30 cellular contexts compared by ENCODE assay signal in the genomic region with DNA sequence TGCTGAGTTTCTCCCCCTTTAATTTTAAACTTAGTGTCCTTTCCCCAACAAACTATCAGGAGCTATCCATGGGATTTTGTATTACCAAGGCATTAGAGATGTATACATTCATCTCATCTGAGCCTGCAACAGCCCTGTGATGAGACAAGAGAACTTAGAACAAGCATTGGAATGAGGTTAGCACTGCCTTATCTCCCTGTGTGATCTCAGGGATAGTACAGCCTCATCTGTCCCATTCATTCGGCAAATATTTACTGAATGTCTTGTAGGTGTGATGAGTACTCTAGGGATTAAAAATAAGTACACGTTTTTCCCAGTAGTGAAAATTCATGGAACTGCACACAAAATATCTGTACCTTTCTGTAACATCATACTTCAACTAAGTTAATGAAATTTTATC.
"Had no signal": no experiment of that assay in that cellular context is flagged by ENCODE, and none has a peak within 500 bp of the region (broad histone marks: within the 10 kb centered on the region; RNA-seq: fewer than 3 reads in every experiment).

No MANE protein-coding gene starts in this region.

- DNase-seq: activated CD4-positive, alpha-beta memory T cell treated with anti-CD3 and anti-CD28 coated beads for 36 hours; activated CD4-positive, alpha-beta T cell treated with anti-CD3 and anti-CD28 coated beads for 48 hours; activated CD8-positive, alpha-beta memory T cell treated with anti-CD3 and anti-CD28 coated beads, Interleukin-2, amount 50 U/mL, for 4 hours; activated effector memory CD4-positive, alpha-beta T cell treated with anti-CD3 and anti-CD28 coated beads, Interleukin-2, amount 50 U/mL, for 16 hours; activated naive CD4-positive, alpha-beta T cell treated with anti-CD3 and anti-CD28 coated beads for 36 hours; activated naive CD8-positive, alpha-beta T cell treated with anti-CD3 and anti-CD28 coated beads for 36 hours; activated T-cell treated with anti-CD3 and anti-CD28 coated beads, Interleukin-2, amount 50 U/mL, for 1 hour; adrenal gland; cortex of kidney; foreskin melanocyte; heart right ventricle; kidney glomerular epithelial cell; left lung; lower lobe of right lung; mesendoderm; mucosa of descending colon; spleen; stimulated activated naive CD8-positive, alpha-beta T cell treated with anti-CD3 and anti-CD28 coated beads, Interleukin-15, Interleukin-2, amounts not matched to agents 100 U/mL and 50 U/mL, for 24 hours; T1000; testis; transverse colon; WERI-Rb-1 had no signal

- H3K36me3 ChIP-seq: adrenal gland, ascending aorta, cardiac muscle cell, left lung, lower lobe of right lung, right atrium auricular region, spleen, transverse colon, WERI-Rb-1 had no signal

- H3K4me3 Mint-ChIP-seq: activated CD4-positive, alpha-beta memory T cell treated with anti-CD3 and anti-CD28 coated beads for 36 hours; activated naive CD4-positive, alpha-beta T cell treated with anti-CD3 and anti-CD28 coated beads for 36 hours; activated naive CD8-positive, alpha-beta T cell treated with anti-CD3 and anti-CD28 coated beads for 36 hours; activated T-helper 1 cell treated with anti-CD3 and anti-CD28 coated beads, Interleukin-12 subunit alpha, Interleukin-12 subunit beta, Interleukin-2, Interleukin-4 antibody, amounts not matched to agents 30 ng/mL and 10 ng/mL and 1 ng/mL, durations not matched to agents 14 hours and 24 hours and 36 hours; brain; natural killer cell treated with Interleukin-12 subunit alpha and Interleukin-12 subunit beta and Interleukin-15 and Interleukin-18, amount 100 ng/mL, for 72 hours had no signal

- H3K27me3 Mint-ChIP-seq: activated naive CD8-positive, alpha-beta T cell treated with anti-CD3 and anti-CD28 coated beads for 36 hours; brain had no signal

- H3K27me3 ChIP-seq: adrenal gland, ascending aorta, cardiac muscle cell, heart right ventricle, left lung, right atrium auricular region, spleen, testis, transverse colon had no signal

- H3K36me3 Mint-ChIP-seq: activated CD4-positive, alpha-beta memory T cell treated with anti-CD3 and anti-CD28 coated beads for 36 hours; activated naive CD8-positive, alpha-beta T cell treated with anti-CD3 and anti-CD28 coated beads for 36 hours; brain; natural killer cell treated with Interleukin-12 subunit alpha and Interleukin-12 subunit beta and Interleukin-15 and Interleukin-18, amount 100 ng/mL, for 72 hours had no signal

- H3K27ac ChIP-seq: adrenal gland, ascending aorta, cardiac muscle cell, heart right ventricle, left lung, lower lobe of right lung, right atrium auricular region, spleen, testis, transverse colon, WERI-Rb-1 had no signal

- H3K4me3 ChIP-seq: adrenal gland, ascending aorta, cardiac muscle cell, heart right ventricle, left lung, lower lobe of right lung, mucosa of descending colon, right atrium auricular region, spleen, testis, transverse colon had no signal

- H3K4me1 ChIP-seq: adrenal gland, ascending aorta, left lung, lower lobe of right lung, right atrium auricular region, testis, transverse colon had no signal

- H3K27ac Mint-ChIP-seq: activated CD4-positive, alpha-beta memory T cell treated with anti-CD3 and anti-CD28 coated beads for 36 hours; activated naive CD4-positive, alpha-beta T cell treated with anti-CD3 and anti-CD28 coated beads for 36 hours; activated naive CD8-positive, alpha-beta T cell treated with anti-CD3 and anti-CD28 coated beads for 36 hours; activated T-helper 1 cell treated with anti-CD3 and anti-CD28 coated beads, Interleukin-12 subunit alpha, Interleukin-12 subunit beta, Interleukin-2, Interleukin-4 antibody, amounts not matched to agents 30 ng/mL and 10 ng/mL and 1 ng/mL, durations not matched to agents 14 hours and 24 hours and 36 hours; brain; natural killer cell treated with Interleukin-12 subunit alpha and Interleukin-12 subunit beta and Interleukin-15 and Interleukin-18, amount 100 ng/mL, for 72 hours had no signal

- H3K9me3 ChIP-seq: adrenal gland, ascending aorta, heart right ventricle, left lung, lower lobe of right lung, mucosa of descending colon, right atrium auricular region, spleen, testis, transverse colon had no signal

- H3K9me3 Mint-ChIP-seq: activated CD4-positive, alpha-beta memory T cell treated with anti-CD3 and anti-CD28 coated beads for 36 hours; activated naive CD4-positive, alpha-beta T cell treated with anti-CD3 and anti-CD28 coated beads for 36 hours; activated naive CD8-positive, alpha-beta T cell treated with anti-CD3 and anti-CD28 coated beads for 36 hours; activated T-helper 1 cell treated with anti-CD3 and anti-CD28 coated beads, Interleukin-12 subunit alpha, Interleukin-12 subunit beta, Interleukin-2, Interleukin-4 antibody, amounts not matched to agents 30 ng/mL and 10 ng/mL and 1 ng/mL, durations not matched to agents 14 hours and 24 hours and 36 hours; brain; natural killer cell treated with Interleukin-12 subunit alpha and Interleukin-12 subunit beta and Interleukin-15 and Interleukin-18, amount 100 ng/mL, for 72 hours had no signal

- H3K4me1 Mint-ChIP-seq: brain had no signal

- ATAC-seq: activated CD4-positive, CD25-positive, alpha-beta regulatory T cell treated with anti-CD3 and anti-CD28 coated beads, Interleukin-2, amount 50 U/mL, for 24 hours; esophagus mucosa; heart right ventricle; left lung; lower lobe of right lung; mucosa of descending colon; natural killer cell treated with Interleukin-12 subunit alpha and Interleukin-12 subunit beta and Interleukin-15 and Interleukin-18, amount 100 ng/mL, for 72 hours; stimulated activated naive CD8-positive, alpha-beta T cell treated with anti-CD3 and anti-CD28 coated beads, Interleukin-15, Interleukin-2, amounts not matched to agents 100 U/mL and 50 U/mL, for 24 hours had no signal
